In genomic region chr3:57952651-57953050, GRCh38 we compare ENCODE assay signal across 14 cellular contexts. TPM values are rescaled to one million over a fixed set of nuclear protein-coding genes. Genes with fewer than 3 reads are reported as not detected.
DNase-seq lines count a peak whose midpoint lies in the region; ATAC-seq, FAIRE-seq and TF ChIP-seq lines count a peak whose summit lies in the region.
"Had no signal": no experiment of that assay in that cellular context is flagged by ENCODE, and none has a peak within 500 bp of the region (broad histone marks: within the 10 kb centered on the region; RNA-seq: fewer than 3 reads in every experiment).

No MANE protein-coding gene starts in this region.

- H2BK12ac ChIP-seq in H9 (ENCODE audit: insufficient read length, low read depth, low read length), result peak overlapping the region; percentile 85

- no peak overlapping the region for H3K4me3 Mint-ChIP-seq in H9
- H3K4me3 Mint-ChIP-seq in brain, result no peak overlapping the region
- no peak overlapping the region for H3K4me3 Mint-ChIP-seq in endothelial cell (ENCODE audit: unreplicated experiment)
- H3K4me3 Mint-ChIP-seq: dendritic cell treated with granulocyte-macrophage colony-stimulating factor and Interleukin-4, amounts not matched to agents 40 ng/mL and 50 ng/mL, for 4 days had no signal

- peak overlapping the region; percentile 83 for H2BK120ac ChIP-seq in H9 (ENCODE audit: low read depth, low read length, poor library complexity, severe bottlenecking)
- no peak overlapping the region for H2BK120ac ChIP-seq in mesendoderm (ENCODE audit: low read depth, low read length)

- H3K18ac ChIP-seq in H9 (ENCODE audit: insufficient read length, low read depth, low read length) (peak overlapping the region; percentile 95), mesendoderm (ENCODE audit: low read length) (no peak overlapping the region)

- ATAC-seq in HG02970 (IDR thresholded peaks at IDR 0.05; ENCODE audit: low FRiP score, unreplicated experiment), result no peak
- no peak for ATAC-seq in GM19035 (IDR thresholded peaks at IDR 0.05; ENCODE audit: unreplicated experiment)
- ATAC-seq: activated naive CD4-positive, alpha-beta T cell treated with anti-CD3 and anti-CD28 coated beads, Interleukin-2, amount 50 U/mL, for 72 hours had no signal

- H3K9ac ChIP-seq in H9 (ENCODE audit: extremely low read depth, insufficient read length, low read length), result no peak overlapping the region
- no peak overlapping the region for H3K9ac ChIP-seq in mesendoderm (ENCODE audit: low read length)

- H3K14ac ChIP-seq in H9 (ENCODE audit: insufficient read depth, low read length), result peak overlapping the region; percentile 93

- H3K27ac ChIP-seq in H9 (ENCODE audit: insufficient read length, low read depth, low read length), result no peak overlapping the region
- H3K27ac ChIP-seq in mesendoderm (ENCODE audit: low read depth, low read length), result no peak overlapping the region
- peak overlapping the region in 5 of 8 donors; percentile 9 to 82 (median 40) for H3K27ac ChIP-seq in spleen

- no peak for DNase-seq in H9
- no peak for DNase-seq in mesendoderm
- no peak for DNase-seq in spleen
- DNase-seq in urothelium cell line (ENCODE audit: low spot score), result no peak
- DNase-seq in endothelial cell (ENCODE audit: low spot score), result no peak
- DNase-seq: NCI-H1436 treated with DMSO at 0.1 percent for 48 hours; NCI-H526 treated with DMSO at 0.1 percent for 48 hours; stimulated activated CD4-positive, alpha-beta T cell treated with anti-CD3 and anti-CD28 coated beads, Interleukin-15, amount 100 ng/mL, for 24 hours had no signal

- H3K27ac Mint-ChIP-seq in H9 (peak overlapping the region in 2 of 3 experiments; percentile 43 to 65; a peak in 2 of 7 replicates), brain (peak overlapping the region in 3 of 5 experiments; percentile 79 to 93 (median 93)), endothelial cell (ENCODE audit: unreplicated experiment) (no peak overlapping the region)
- H3K27ac Mint-ChIP-seq: activated naive CD4-positive, alpha-beta T cell treated with anti-CD3 and anti-CD28 coated beads, Interleukin-2, amount 50 U/mL, for 72 hours had no signal

- H3K4ac ChIP-seq in H9 (ENCODE audit: low read depth, low read length) (peak overlapping the region; percentile 67; the same call in 1 of the 2 replicates), mesendoderm (ENCODE audit: low read depth, low read length) (no peak overlapping the region)

- H3K36me3 ChIP-seq in mesendoderm (ENCODE audit: control insufficient read depth, insufficient read depth, low read length), result no peaks in the 10 kb centered on the region
- H3K36me3 ChIP-seq in spleen, result no peaks in the 10 kb centered on the region

- no peak overlapping the region for H2AFZ ChIP-seq in H9 (ENCODE audit: low read length)

- H2AK5ac ChIP-seq in H9 (ENCODE audit: insufficient read length, low read length) (no peak overlapping the region), mesendoderm (ENCODE audit: low read length) (no peak overlapping the region)

- no peak overlapping the region for H2BK5ac ChIP-seq in H9 (ENCODE audit: insufficient read length, low read length)
- no peak overlapping the region for H2BK5ac ChIP-seq in mesendoderm (ENCODE audit: low read length)

- H3K4me2 ChIP-seq in H9 (ENCODE audit: insufficient read depth, insufficient read length, low read length), result no peak overlapping the region
- H3K4me2 ChIP-seq in mesendoderm (ENCODE audit: low read length), result no peak overlapping the region

- H4K5ac ChIP-seq in H9 (ENCODE audit: insufficient read length, low read depth, low read length) (peak overlapping the region; percentile 18), mesendoderm (ENCODE audit: low read length) (peak overlapping the region; percentile 79)

- intact Hi-C loops in spleen (cut with DNase I; ENCODE audit: low total_unique reads), result no loop called here

- no peak overlapping the region for H2BK15ac ChIP-seq in H9 (ENCODE audit: low read depth, low read length)
- H2BK15ac ChIP-seq in mesendoderm (replicated peaks; ENCODE audit: low read depth), result no peak overlapping the region

- H4K8ac ChIP-seq in H9 (replicated peaks; ENCODE audit: insufficient read length, low read depth, low read length) (no peak overlapping the region), mesendoderm (ENCODE audit: low read depth, low read length) (no peak overlapping the region)

- H3K4me1 Mint-ChIP-seq in H9 (peaks cover 40% of the 10 kb centered on the region in 2 experiments), brain (peaks cover 52% of the 10 kb centered on the region), endothelial cell (ENCODE audit: unreplicated experiment) (peaks cover 37% of the 10 kb centered on the region)

- no peaks in the 10 kb centered on the region for H3K9me3 Mint-ChIP-seq in H9
- H3K9me3 Mint-ChIP-seq in brain, result peaks cover 0 to 2% (median 0%) of the 10 kb centered on the region in 5 experiments
- no peaks in the 10 kb centered on the region for H3K9me3 Mint-ChIP-seq in endothelial cell (ENCODE audit: unreplicated experiment)
- H3K9me3 Mint-ChIP-seq: activated naive CD4-positive, alpha-beta T cell treated with anti-CD3 and anti-CD28 coated beads, Interleukin-2, amount 50 U/mL, for 72 hours; dendritic cell treated with granulocyte-macrophage colony-stimulating factor and Interleukin-4, amounts not matched to agents 40 ng/mL and 50 ng/mL, for 4 days; neural crest cell had no signal

- H3K27me3 ChIP-seq in H9 (ENCODE audit: insufficient read depth, low read length), result no peaks in the 10 kb centered on the region
- no peaks in the 10 kb centered on the region for H3K27me3 ChIP-seq in mesendoderm (ENCODE audit: insufficient read depth, low read length, poor library complexity)
- H3K27me3 ChIP-seq in spleen (replicated peaks in 1 of 7), result no peaks in the 10 kb centered on the region

- no peaks in the 10 kb centered on the region for H3K79me1 ChIP-seq in H9 (ENCODE audit: insufficient read depth, low read depth, low read length, poor library complexity, severe bottlenecking)
- no peaks in the 10 kb centered on the region for H3K79me1 ChIP-seq in mesendoderm (ENCODE audit: low read length)

- H2BK20ac ChIP-seq in H9 (ENCODE audit: low read depth, low read length, poor library complexity, severe bottlenecking), result no peak overlapping the region

- H3K56ac ChIP-seq in H9 (ENCODE audit: insufficient read length, low read depth, low read length), result no peak overlapping the region
- no peak overlapping the region for H3K56ac ChIP-seq in mesendoderm (ENCODE audit: low read length)

- H3K23ac ChIP-seq in H9 (ENCODE audit: insufficient read length, low read depth, low read length) (no peak overlapping the region), mesendoderm (ENCODE audit: low read length) (no peak overlapping the region)

- no peaks in the 10 kb centered on the region; a peak in 1 of 7 replicates for H3K36me3 Mint-ChIP-seq in H9 (ENCODE audit: insufficient read depth in 1 of 3, low read depth in 3 of 3)
- no peaks in the 10 kb centered on the region for H3K36me3 Mint-ChIP-seq in brain
- H3K36me3 Mint-ChIP-seq in endothelial cell (ENCODE audit: low read depth, unreplicated experiment), result no peaks in the 10 kb centered on the region
- H3K36me3 Mint-ChIP-seq: activated naive CD4-positive, alpha-beta T cell treated with anti-CD3 and anti-CD28 coated beads, Interleukin-2, amount 50 U/mL, for 72 hours had no signal

- TF ChIP-seq CTCF in H9 (conservative IDR thresholded peaks at IDR 0.05), result no peak
- no peak for TF ChIP-seq CTCF in brain (conservative IDR thresholded peaks at IDR 0.05)
- no peak for TF ChIP-seq CTCF in spleen (IDR thresholded peaks at IDR 0.05 in 8 of 11, conservative IDR thresholded peaks at IDR 0.05 in 3 of 11)
- no peak for TF ChIP-seq CTCF in endothelial cell (IDR thresholded peaks at IDR 0.05; ENCODE audit: unreplicated experiment)

- no peak for TF ChIP-seq POLR2A in spleen (IDR thresholded peaks at IDR 0.05)

- H3K4me3 ChIP-seq in mesendoderm (ENCODE audit: low read length) (no peak overlapping the region), spleen (no peak overlapping the region)

- WGBS in H9 (ENCODE audit: extremely low coverage, insufficient read length, low lambda C conversion rate), result no CpG with 5 or more reads among the region's 5 CpGs
- WGBS in mesendoderm (ENCODE audit: extremely low coverage, insufficient coverage, low lambda C conversion rate), result no CpG with 5 or more reads among the region's 5 CpGs
- 81 to 88% (median 85%) methylated on average over 5 of the region's 5 CpGs for WGBS in spleen, 5 donors

- FAIRE-seq in urothelium cell line (lab: Jason Lieb, UNC), result no peak

- H3K27me3 Mint-ChIP-seq in H9 (ENCODE audit: low read depth), result no peaks in the 10 kb centered on the region
- no peaks in the 10 kb centered on the region for H3K27me3 Mint-ChIP-seq in brain
- peaks cover 7% of the 10 kb centered on the region for H3K27me3 Mint-ChIP-seq in endothelial cell (ENCODE audit: unreplicated experiment)
- H3K27me3 Mint-ChIP-seq: dendritic cell treated with granulocyte-macrophage colony-stimulating factor and Interleukin-4, amounts not matched to agents 40 ng/mL and 50 ng/mL, for 4 days had no signal

- H4K20me1 ChIP-seq in H9 (ENCODE audit: control insufficient read depth, insufficient read depth, insufficient read length), result no peaks in the 10 kb centered on the region

- H3K79me2 ChIP-seq in H9 (ENCODE audit: insufficient read depth, low read length) (no peaks in the 10 kb centered on the region), mesendoderm (ENCODE audit: control insufficient read depth, insufficient read depth, low read length) (no peaks in the 10 kb centered on the region)

- H3T11ph ChIP-seq in H9 (ENCODE audit: low read length), result peak overlapping the region; percentile 89

- no peaks in the 10 kb centered on the region for H3K9me3 ChIP-seq in H9 (ENCODE audit: control insufficient read depth, low read depth, low read length)
- no peaks in the 10 kb centered on the region for H3K9me3 ChIP-seq in spleen

- H3K4me1 ChIP-seq in H9 (ENCODE audit: insufficient read depth, low read length) (peaks cover 13% of the 10 kb centered on the region; the same call in 1 of the 2 replicates), mesendoderm (ENCODE audit: control insufficient read depth, low read depth, low read length) (peaks cover 8% of the 10 kb centered on the region), spleen (peaks cover 20 to 53% (median 30%) of the 10 kb centered on the region in 6 donors)

- peak overlapping the region; percentile 67 for H4K91ac ChIP-seq in H9 (ENCODE audit: insufficient read length, low read depth, low read length)

- no peaks in the 10 kb centered on the region for H3K23me2 ChIP-seq in H9 (ENCODE audit: insufficient read length, low read depth, low read length, poor library complexity, severe bottlenecking)

RNA-seq across cellular contexts. Expression of gene FLNB, which starts 55.6 kb away (rescaled TPM):
- total RNA-seq in H9 (2021) (75.8 and 83.4 TPM in 2 replicates), spleen (100 to 1,000 TPM in 4 of 7 donors, 10 to 100 TPM in 3; 77.5 to 163 (median 111) TPM), endothelial cell (ENCODE audit: unreplicated experiment) (216 TPM)
- polyA plus RNA-seq in brain (ENCODE audit: insufficient read depth, low read depth, low replicate concordance) (27.6 TPM), spleen (10 to 100 TPM; 38.9 to 70.3 (median 49.4) TPM)
- polyA plus RNA-seq in mesendoderm (2013, experiment 1 of 2), result 26.8 TPM
- polyA plus RNA-seq in mesendoderm (2013, experiment 2 of 2), result 26.5 TPM

Comparison
In these comparisons a context has a peak if more than half of its experiments do, and no peak if none do; other contexts are left out.
1. H3K27ac ChIP-seq: peak in spleen (5 of 8); none in H9 (single experiment) and mesendoderm (single experiment).